In genomic region chr11:114296979-114297372, GRCh38 we compare ENCODE assay signal across 1 cellular context.
TF ChIP-seq lines count a peak whose summit lies in the region.

No MANE protein-coding gene starts in this region.

TF ChIP-seq in K562, 482 proteins besides CTCF, POLR2A, EP300 and RAD21 (continued from another document):
- TF ChIP-seq BRF2 (IDR thresholded peaks at IDR 0.05; ENCODE audit: borderline replicate concordance, insufficient read depth, insufficient read length) (no peak), SLC30A9 (CRISPR knock-in tag; IDR thresholded peaks at IDR 0.05) (no peak), MTA1 (IDR thresholded peaks at IDR 0.05; ENCODE audit: borderline replicate concordance) (no peak), MXI1 (IDR thresholded peaks at IDR 0.05; ENCODE audit: low read depth, low read length) (no peak), CEBPG (CRISPR knock-in tag; IDR thresholded peaks at IDR 0.05) (no peak), CEBPG (tag; conservative IDR thresholded peaks at IDR 0.05 in 1 of 2, IDR thresholded peaks at IDR 0.05 in 1 of 2) (peak in 1 of 2 experiments; percentile 89; a peak in 3 of 4 replicates), AFF4 (CRISPR knock-in tag; IDR thresholded peaks at IDR 0.05) (0 out of 2 replicates have a peak, but pooled peaks have one; percentile 1)
